In genomic region chr13:108267338-108267737, GRCh38 we compare ENCODE assay signal across 21 cellular contexts. TPM values are rescaled to one million over a fixed set of nuclear protein-coding genes. Genes with fewer than 3 reads are reported as not detected.
DNase-seq lines count a peak whose midpoint lies in the region; ATAC-seq and TF ChIP-seq lines count a peak whose summit lies in the region.
"Had no signal": no experiment of that assay in that cellular context is flagged by ENCODE, and none has a peak within 500 bp of the region (broad histone marks: within the 10 kb centered on the region; RNA-seq: fewer than 3 reads in every experiment).

No MANE protein-coding gene starts in this region.

- CTCF ChIA-PET in activated CD8-positive, alpha-beta T cell treated with anti-CD3 and anti-CD28 coated beads for 36 hours (lab: Charles Lee): no interaction called here
- CTCF ChIA-PET in activated CD8-positive, alpha-beta T cell treated with anti-CD3 and anti-CD28 coated beads, Interleukin-2, amount 10 ng/mL, durations not matched to agents 7 days and 5 days (lab: Charles Lee): no interaction called here

- DNase-seq in activated CD8-positive, alpha-beta T cell treated with anti-CD3 and anti-CD28 coated beads for 36 hours: no peak
- DNase-seq in activated CD8-positive, alpha-beta T cell treated with anti-CD3 and anti-CD28 coated beads, Interleukin-2, amount 10 ng/mL, durations not matched to agents 7 days and 5 days: no peak
- peak; percentile 64 for DNase-seq in MV-4-11 (lab: John Stamatoyannopoulos, UW)
- DNase-seq in effector memory CD8-positive, alpha-beta T cell: no peak
- no peak for DNase-seq in NK-92 (lab: John Stamatoyannopoulos, UW; ENCODE audit: unreplicated experiment)
- DNase-seq in HK-2 (ENCODE audit: unreplicated experiment): no peak
- DNase-seq: activated CD4-positive, alpha-beta memory T cell treated with anti-CD3 and anti-CD28 coated beads, Interleukin-2, amount 10 ng/mL, durations not matched to agents 7 days and 5 days; activated naive CD8-positive, alpha-beta T cell treated with anti-CD3 and anti-CD28 coated beads, Interleukin-2, amount 10 ng/mL, durations not matched to agents 7 days and 5 days; activated T-cell treated with anti-CD3 and anti-CD28 coated beads, Interleukin-2, amount 50 U/mL, for 4 hours; DMS153; esophagus squamous epithelium; Karpas-422; mesenchymal stem cell; NCI-H524 treated with DMSO at 0.1 percent for 48 hours; nephron progenitor cell; SHP77 had no signal

- H3K36me3 Mint-ChIP-seq in activated CD8-positive, alpha-beta T cell treated with anti-CD3 and anti-CD28 coated beads for 36 hours (ENCODE audit: low read depth): peaks cover 3% of the 10 kb centered on the region
- H3K36me3 Mint-ChIP-seq in activated CD8-positive, alpha-beta T cell treated with anti-CD3 and anti-CD28 coated beads, Interleukin-2, amount 10 ng/mL, durations not matched to agents 7 days and 5 days (ENCODE audit: low read depth): peaks cover 7% of the 10 kb centered on the region
- no peaks in the 10 kb centered on the region for H3K36me3 Mint-ChIP-seq in effector memory CD8-positive, alpha-beta T cell (ENCODE audit: insufficient read depth)
- H3K36me3 Mint-ChIP-seq in stimulated activated memory B cell treated with anti-CD40 and anti-IgM and Interleukin-4, amounts not matched to agents 10 μg/mL and 1 μg/mL and 100 μg/mL, for 72 hours: peaks cover 6% of the 10 kb centered on the region
- H3K36me3 Mint-ChIP-seq: WTC11 had no signal

- ATAC-seq in activated CD8-positive, alpha-beta T cell treated with anti-CD3 and anti-CD28 coated beads for 36 hours: no peak
- no peak for ATAC-seq in activated CD8-positive, alpha-beta T cell treated with anti-CD3 and anti-CD28 coated beads, Interleukin-2, amount 10 ng/mL, durations not matched to agents 7 days and 5 days
- ATAC-seq in effector memory CD8-positive, alpha-beta T cell (replicated peaks): no peak
- no peak for ATAC-seq in stimulated activated memory B cell treated with anti-CD40 and anti-IgM and Interleukin-4, amounts not matched to agents 10 μg/mL and 1 μg/mL and 100 μg/mL, for 72 hours
- no peak for ATAC-seq in HG03520 (IDR thresholded peaks at IDR 0.05; ENCODE audit: unreplicated experiment)
- ATAC-seq: activated T-cell treated with anti-CD3 and anti-CD28 coated beads, Interleukin-2, amount 50 U/mL, for 4 hours; GM23338; WTC11 had no signal

- no peaks in the 10 kb centered on the region for H3K9me3 Mint-ChIP-seq in activated CD8-positive, alpha-beta T cell treated with anti-CD3 and anti-CD28 coated beads for 36 hours
- H3K9me3 Mint-ChIP-seq in activated CD8-positive, alpha-beta T cell treated with anti-CD3 and anti-CD28 coated beads, Interleukin-2, amount 10 ng/mL, durations not matched to agents 7 days and 5 days (ENCODE audit: insufficient read depth): no peaks in the 10 kb centered on the region
- no peaks in the 10 kb centered on the region for H3K9me3 Mint-ChIP-seq in effector memory CD8-positive, alpha-beta T cell
- H3K9me3 Mint-ChIP-seq in stimulated activated memory B cell treated with anti-CD40 and anti-IgM and Interleukin-4, amounts not matched to agents 10 μg/mL and 1 μg/mL and 100 μg/mL, for 72 hours: no peaks in the 10 kb centered on the region
- H3K9me3 Mint-ChIP-seq: activated CD4-positive, alpha-beta memory T cell treated with anti-CD3 and anti-CD28 coated beads, Interleukin-2, amount 10 ng/mL, durations not matched to agents 7 days and 5 days; activated naive CD8-positive, alpha-beta T cell treated with anti-CD3 and anti-CD28 coated beads, Interleukin-2, amount 10 ng/mL, durations not matched to agents 7 days and 5 days; GM23338; nephron progenitor cell; WTC11 had no signal

- no peak for TF ChIP-seq CTCF in activated CD8-positive, alpha-beta T cell treated with anti-CD3 and anti-CD28 coated beads for 36 hours (IDR thresholded peaks at IDR 0.05)

- POLR2A ChIA-PET in activated CD8-positive, alpha-beta T cell treated with anti-CD3 and anti-CD28 coated beads for 36 hours (lab: Charles Lee): no interaction called here
- POLR2A ChIA-PET in activated CD8-positive, alpha-beta T cell treated with anti-CD3 and anti-CD28 coated beads, Interleukin-2, amount 10 ng/mL, durations not matched to agents 7 days and 5 days (lab: Charles Lee): no interaction called here

- peak overlapping the region; percentile 3 for H3K27ac Mint-ChIP-seq in activated CD8-positive, alpha-beta T cell treated with anti-CD3 and anti-CD28 coated beads for 36 hours
- H3K27ac Mint-ChIP-seq in activated CD8-positive, alpha-beta T cell treated with anti-CD3 and anti-CD28 coated beads, Interleukin-2, amount 10 ng/mL, durations not matched to agents 7 days and 5 days: no peak overlapping the region
- peak overlapping the region; percentile 17 to 44 for H3K27ac Mint-ChIP-seq in effector memory CD8-positive, alpha-beta T cell
- H3K27ac Mint-ChIP-seq in stimulated activated memory B cell treated with anti-CD40 and anti-IgM and Interleukin-4, amounts not matched to agents 10 μg/mL and 1 μg/mL and 100 μg/mL, for 72 hours: peak overlapping the region; percentile 32
- H3K27ac Mint-ChIP-seq: activated CD4-positive, alpha-beta memory T cell treated with anti-CD3 and anti-CD28 coated beads, Interleukin-2, amount 10 ng/mL, durations not matched to agents 7 days and 5 days; GM23338; nephron progenitor cell; progenitor cell of endocrine pancreas; WTC11 had no signal

- peaks cover 34% of the 10 kb centered on the region for H3K4me1 Mint-ChIP-seq in activated CD8-positive, alpha-beta T cell treated with anti-CD3 and anti-CD28 coated beads for 36 hours (ENCODE audit: low read depth)
- H3K4me1 Mint-ChIP-seq in activated CD8-positive, alpha-beta T cell treated with anti-CD3 and anti-CD28 coated beads, Interleukin-2, amount 10 ng/mL, durations not matched to agents 7 days and 5 days (ENCODE audit: low read depth): peaks cover 40% of the 10 kb centered on the region
- peaks cover 18 to 20% of the 10 kb centered on the region in 2 donors for H3K4me1 Mint-ChIP-seq in effector memory CD8-positive, alpha-beta T cell (ENCODE audit: low read depth in 2 of 2)
- peaks cover 38% of the 10 kb centered on the region for H3K4me1 Mint-ChIP-seq in stimulated activated memory B cell treated with anti-CD40 and anti-IgM and Interleukin-4, amounts not matched to agents 10 μg/mL and 1 μg/mL and 100 μg/mL, for 72 hours

- intact Hi-C loops in activated CD8-positive, alpha-beta T cell treated with anti-CD3 and anti-CD28 coated beads for 36 hours (cut with micrococcal nuclease): loop anchor here (5.0 kb wide), 1 partner anchor 45 kb away; no protein-coding TSS in a partner anchor

- H3K27me3 Mint-ChIP-seq in activated CD8-positive, alpha-beta T cell treated with anti-CD3 and anti-CD28 coated beads for 36 hours: no peaks in the 10 kb centered on the region
- no peaks in the 10 kb centered on the region for H3K27me3 Mint-ChIP-seq in activated CD8-positive, alpha-beta T cell treated with anti-CD3 and anti-CD28 coated beads, Interleukin-2, amount 10 ng/mL, durations not matched to agents 7 days and 5 days (ENCODE audit: low read depth)
- no peaks in the 10 kb centered on the region for H3K27me3 Mint-ChIP-seq in effector memory CD8-positive, alpha-beta T cell
- no peaks in the 10 kb centered on the region for H3K27me3 Mint-ChIP-seq in stimulated activated memory B cell treated with anti-CD40 and anti-IgM and Interleukin-4, amounts not matched to agents 10 μg/mL and 1 μg/mL and 100 μg/mL, for 72 hours
- H3K27me3 Mint-ChIP-seq: activated CD4-positive, alpha-beta memory T cell treated with anti-CD3 and anti-CD28 coated beads, Interleukin-2, amount 10 ng/mL, durations not matched to agents 7 days and 5 days; activated naive CD8-positive, alpha-beta T cell treated with anti-CD3 and anti-CD28 coated beads, Interleukin-2, amount 10 ng/mL, durations not matched to agents 7 days and 5 days; progenitor cell of endocrine pancreas had no signal

- no peak overlapping the region for H3K4me3 Mint-ChIP-seq in activated CD8-positive, alpha-beta T cell treated with anti-CD3 and anti-CD28 coated beads for 36 hours
- no peak overlapping the region for H3K4me3 Mint-ChIP-seq in activated CD8-positive, alpha-beta T cell treated with anti-CD3 and anti-CD28 coated beads, Interleukin-2, amount 10 ng/mL, durations not matched to agents 7 days and 5 days
- no peak overlapping the region for H3K4me3 Mint-ChIP-seq in effector memory CD8-positive, alpha-beta T cell
- H3K4me3 Mint-ChIP-seq in stimulated activated memory B cell treated with anti-CD40 and anti-IgM and Interleukin-4, amounts not matched to agents 10 μg/mL and 1 μg/mL and 100 μg/mL, for 72 hours: no peak overlapping the region
- H3K4me3 Mint-ChIP-seq: activated CD4-positive, alpha-beta memory T cell treated with anti-CD3 and anti-CD28 coated beads, Interleukin-2, amount 10 ng/mL, durations not matched to agents 7 days and 5 days; GM23338; nephron progenitor cell; WTC11 had no signal

RNA-seq across cellular contexts. Expression of gene TNFSF13B, which starts 2.2 kb away (rescaled TPM):
- 1 to 10 TPM; 2.8 to 4.4 TPM for total RNA-seq in activated CD8-positive, alpha-beta T cell treated with anti-CD3 and anti-CD28 coated beads for 36 hours
- 1 to 10 TPM; 3.1 to 5.2 TPM for total RNA-seq in activated CD8-positive, alpha-beta T cell treated with anti-CD3 and anti-CD28 coated beads, Interleukin-2, amount 10 ng/mL, durations not matched to agents 7 days and 5 days

RNA-seq across cellular contexts. Expression of gene ABHD13, which starts 49.1 kb away (rescaled TPM):
- 1 to 10 TPM; 3.8 to 4.1 TPM for total RNA-seq in activated CD8-positive, alpha-beta T cell treated with anti-CD3 and anti-CD28 coated beads for 36 hours
- total RNA-seq in activated CD8-positive, alpha-beta T cell treated with anti-CD3 and anti-CD28 coated beads, Interleukin-2, amount 10 ng/mL, durations not matched to agents 7 days and 5 days: 1 to 10 TPM; 5.8 to 6.6 TPM

RNA-seq across cellular contexts. Expression of gene LIG4, which starts 52.0 kb away (rescaled TPM):
- 1 to 10 TPM; 5.7 to 6.1 TPM for total RNA-seq in activated CD8-positive, alpha-beta T cell treated with anti-CD3 and anti-CD28 coated beads for 36 hours
- total RNA-seq in activated CD8-positive, alpha-beta T cell treated with anti-CD3 and anti-CD28 coated beads, Interleukin-2, amount 10 ng/mL, durations not matched to agents 7 days and 5 days: 1 to 10 TPM; 6.9 to 8.0 TPM
